ENCODE assay signal across 8 cellular contexts in the genomic region with DNA sequence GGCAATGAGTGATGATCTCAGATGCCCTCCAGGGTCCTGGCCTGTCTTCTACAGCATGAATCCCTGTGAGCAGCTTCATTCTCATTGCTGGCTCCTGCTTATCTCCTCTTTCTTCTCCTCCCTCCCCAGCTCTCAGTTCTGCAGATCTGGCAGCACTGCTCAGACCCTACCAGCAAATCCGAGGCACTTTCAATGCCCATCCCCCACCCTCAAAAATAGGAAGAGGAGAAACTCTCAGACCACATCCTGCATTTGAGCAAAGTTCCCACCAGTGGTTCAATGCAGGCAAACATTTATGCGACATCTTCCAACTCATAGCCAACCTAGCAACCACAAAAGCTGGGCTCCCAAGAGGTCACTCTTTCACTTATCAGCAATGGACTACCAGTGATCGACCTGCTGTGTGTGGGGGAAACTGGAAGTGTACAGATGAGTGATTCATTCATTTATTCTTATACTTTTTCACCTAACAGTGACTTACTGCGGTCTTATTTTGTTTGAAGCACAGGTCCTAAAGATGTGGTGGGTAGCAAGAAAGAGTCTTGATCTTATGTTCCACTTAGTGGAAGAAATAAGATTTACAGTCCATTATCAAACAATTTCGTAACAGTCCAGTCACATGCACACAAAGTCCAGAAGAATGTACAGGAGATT. TPM values are rescaled to one million over a fixed set of nuclear protein-coding genes. Genes with fewer than 3 reads are reported as not detected.
DNase-seq lines count a peak whose midpoint lies in the region; ATAC-seq, FAIRE-seq and TF ChIP-seq lines count a peak whose summit lies in the region.

No MANE protein-coding gene starts in this region.

- BruUV-seq in HepG2 (replicated peaks; lab: Mats Ljungman, UMichigan) = no TSS peak

- TF ChIP-seq CTCF in DND-41 (IDR thresholded peaks at IDR 0.05; ENCODE audit: borderline replicate concordance, extremely low read depth, low read length, poor library complexity, severe bottlenecking) (peak; percentile 44), HepG2 (CRISPR knock-in tag; IDR thresholded peaks at IDR 0.05) (no peak), ascending aorta (IDR thresholded peaks at IDR 0.05) (no peak)

- 1% methylated on average over 5 of the region's 5 CpGs for WGBS in HepG2 (ENCODE audit: low lambda C conversion rate)

- no peak for TF ChIP-seq RAD21 in HepG2 (CRISPR knock-in tag; IDR thresholded peaks at IDR 0.05)

- peaks cover 2% of the 10 kb centered on the region for H3K36me3 Mint-ChIP-seq in T-helper 2 cell treated with Interferon-gamma antibody and Interleukin-4, amounts not matched to agents 5 μg/mL and 100 μg/mL, for 36 hours (ENCODE audit: low read depth)

- H3K27me3 Mint-ChIP-seq in T-helper 2 cell treated with Interferon-gamma antibody and Interleukin-4, amounts not matched to agents 5 μg/mL and 100 μg/mL, for 36 hours (ENCODE audit: low read depth) = no peaks in the 10 kb centered on the region

- no peak overlapping the region for H2AFZ ChIP-seq in DND-41 (ENCODE audit: low read depth, low read length)
- no peak overlapping the region for H2AFZ ChIP-seq in HepG2 (ENCODE audit: low read length)

- H3K36me3 ChIP-seq in DND-41 (ENCODE audit: insufficient read depth, low read length) (no peaks in the 10 kb centered on the region), HepG2 (replicated peaks in 1 of 2; ENCODE audit: control insufficient read depth in 1 of 2, insufficient read depth in 2 of 2, low read length in 2 of 2) (no peaks in the 10 kb centered on the region), ascending aorta (no peaks in the 10 kb centered on the region)

- H3K27ac ChIP-seq in DND-41 (ENCODE audit: low read length) (peak overlapping the region; percentile 97), HepG2 (ENCODE audit: extremely low read length, insufficient read depth, low read length) (no peak overlapping the region), ascending aorta (no peak overlapping the region)

- H4K20me1 ChIP-seq in DND-41 (ENCODE audit: insufficient read depth, low read length) = no peaks in the 10 kb centered on the region
- H4K20me1 ChIP-seq in HepG2 (ENCODE audit: insufficient read depth, low read length) = no peaks in the 10 kb centered on the region

- CTCF ChIA-PET in HepG2 (lab: Yijun Ruan, JAX; ENCODE audit: low intra/inter-chr PET ratio, low total read pairs) = interaction anchor here (1.6 to 5.1 kb wide), 3 partner anchors 48 to 178 kb away, joined by 4 to 77 read pairs (median 17); no protein-coding TSS in a partner anchor

- H3K27ac Mint-ChIP-seq in T-helper 2 cell treated with Interferon-gamma antibody and Interleukin-4, amounts not matched to agents 5 μg/mL and 100 μg/mL, for 36 hours = peak overlapping the region; percentile 92

- peak overlapping the region; percentile 77 for H3K4me3 Mint-ChIP-seq in T-helper 2 cell treated with Interferon-gamma antibody and Interleukin-4, amounts not matched to agents 5 μg/mL and 100 μg/mL, for 36 hours

- H3K4me1 ChIP-seq in DND-41 (ENCODE audit: insufficient read depth, low read length) (peaks cover 99% of the 10 kb centered on the region), HepG2 (ENCODE audit: insufficient read depth, low read length) (peaks cover 45% of the 10 kb centered on the region), ascending aorta (peaks cover 0 to 4% of the 10 kb centered on the region in 2 donors)

- H3K79me2 ChIP-seq in DND-41 (ENCODE audit: insufficient read depth, low read length) (peaks cover 56% of the 10 kb centered on the region), HepG2 (ENCODE audit: insufficient read depth, low read length) (no peaks in the 10 kb centered on the region)

- POLR2A ChIA-PET in HepG2 (lab: Yijun Ruan, JAX) = interaction anchor here (1.5 kb wide), 1 partner anchor 196 kb away, joined by 4 read pairs; no protein-coding TSS in a partner anchor

- peaks cover 86% of the 10 kb centered on the region for H3K4me1 Mint-ChIP-seq in T-helper 2 cell treated with Interferon-gamma antibody and Interleukin-4, amounts not matched to agents 5 μg/mL and 100 μg/mL, for 36 hours (ENCODE audit: low read depth)

- no peaks in the 10 kb centered on the region for H3K27me3 ChIP-seq in DND-41 (ENCODE audit: insufficient read depth, low read length, poor library complexity)
- H3K27me3 ChIP-seq in HepG2 (ENCODE audit: control insufficient read depth in 1 of 2, insufficient read depth in 2 of 2, low read length in 2 of 2) = no peaks in the 10 kb centered on the region; a peak in 1 of 5 replicates
- H3K27me3 ChIP-seq in ascending aorta = no peaks in the 10 kb centered on the region

- H3K4me2 ChIP-seq in DND-41 (ENCODE audit: insufficient read depth, low read length) (peak overlapping the region; percentile 61), HepG2 (ENCODE audit: low read depth, low read length) (peak overlapping the region; percentile 71)

- ATAC-seq in DND-41 (ENCODE audit: insufficient read depth, low read depth) = peak; percentile 75
- ATAC-seq in HG03139 (IDR thresholded peaks at IDR 0.05; ENCODE audit: unreplicated experiment) = peak; percentile 61
- peak; percentile 66 for ATAC-seq in HepG2

- TF ChIP-seq EP300 in HepG2 (IDR thresholded peaks at IDR 0.05; ENCODE audit: low read depth in 2 of 2, low read length in 2 of 2) = no peak
- no peak for TF ChIP-seq EP300 in HepG2 (CRISPR knock-in tag; IDR thresholded peaks at IDR 0.05; ENCODE audit: borderline replicate concordance)

- no peaks in the 10 kb centered on the region for H3K9me3 ChIP-seq in DND-41 (ENCODE audit: insufficient read depth, low read length, severe bottlenecking)
- no peaks in the 10 kb centered on the region for H3K9me3 ChIP-seq in HepG2 (ENCODE audit: low read length)
- no peaks in the 10 kb centered on the region for H3K9me3 ChIP-seq in ascending aorta

- TF ChIP-seq POLR2A in GM19193 (IDR thresholded peaks at IDR 0.05; ENCODE audit: extremely low read depth, insufficient read depth, insufficient read length) (peak; percentile 46), HepG2 (IDR thresholded peaks at IDR 0.05; ENCODE audit: insufficient read depth in 1 of 2, low read depth in 2 of 2, low read length in 2 of 2) (no peak), H54 (IDR thresholded peaks at IDR 0.05; ENCODE audit: low read depth, low read length) (no peak)

- intact Hi-C loops in HepG2 (cut with micrococcal nuclease; ENCODE audit: unreplicated experiment) (loop anchor here (2.0 to 5.0 kb wide), 3 partner anchors 126 to 189 kb away; no protein-coding TSS in a partner anchor), ascending aorta (cut with DNase I) (loop anchor here (10.0 kb wide), 1 partner anchor 553 kb away; no protein-coding TSS in a partner anchor)

- in situ Hi-C loops in HepG2 (cut with HindIII; ENCODE audit: extremely low pct_ligation_motif_present, low pct_unique_long_range_greater_than_20kb) = loop anchor here (5.0 kb wide), 2 partner anchors 111 to 181 kb away; no protein-coding TSS in a partner anchor

- peaks cover 4% of the 10 kb centered on the region for H3K9me3 Mint-ChIP-seq in T-helper 2 cell treated with Interferon-gamma antibody and Interleukin-4, amounts not matched to agents 5 μg/mL and 100 μg/mL, for 36 hours

- FAIRE-seq in HepG2 (lab: Jason Lieb, UNC) (no peak), H54 (lab: Jason Lieb, UNC) (no peak)

- H3K9ac ChIP-seq in DND-41 (ENCODE audit: low read depth, low read length) (peak overlapping the region; percentile 67), HepG2 (ENCODE audit: insufficient read depth, low read depth, low read length) (no peak overlapping the region)

- peak overlapping the region in 1 of 2 experiments; percentile 47; a peak in 2 of 4 replicates for H3K4me3 ChIP-seq in DND-41 (ENCODE audit: low read depth in 1 of 2, low read length in 2 of 2)
- no peak overlapping the region; a peak in 1 of 6 replicates for H3K4me3 ChIP-seq in HepG2 (replicated peaks in 1 of 3; ENCODE audit: insufficient read depth in 1 of 3, low read depth in 2 of 3, low read length in 3 of 3)
- H3K4me3 ChIP-seq in ascending aorta = no peak overlapping the region

- peak; percentile 95 for DNase-seq in DND-41
- peak; percentile 80 for DNase-seq in T-helper 2 cell treated with Interferon-gamma antibody and Interleukin-4, amounts not matched to agents 5 μg/mL and 100 μg/mL, for 36 hours (ENCODE audit: low spot score)
- no peak for DNase-seq in HepG2 (ENCODE audit: low spot score)
- DNase-seq in ascending aorta (ENCODE audit: low spot score in 2 of 2) = no peak
- no peak for DNase-seq in 8988T
- DNase-seq in H54 (ENCODE audit: insufficient read length, low spot score) = no peak

RNA-seq across cellular contexts. Expression of gene CHI3L2, which starts 5.8 kb away (rescaled TPM):
- total RNA-seq in HepG2 (2016; rRNA removed; fragmentation: Illumina TruSeq; extraction: Trizol) (1.7 and 1.9 TPM in 2 replicates), ascending aorta (10.1 TPM)
- total RNA-seq in HepG2 (2016; cell fraction: cytosol; rRNA removed; fragmentation: Illumina TruSeq; extraction: Trizol; ENCODE audit: low read depth) = 1.5 and 2.1 TPM in 2 replicates
- total RNA-seq in HepG2 (2016; cell fraction: insoluble cytoplasmic fraction; rRNA removed; fragmentation: Illumina TruSeq; extraction: Trizol) = 1.5 and 1.6 TPM in 2 replicates
- total RNA-seq in HepG2 (2016; cell fraction: membrane; rRNA removed; fragmentation: Illumina TruSeq; extraction: Trizol) = 1.7 and 2.0 TPM in 2 replicates
- 0.90 and 1.4 TPM in 2 replicates for total RNA-seq in HepG2 (2016; cell fraction: nucleus; rRNA removed; fragmentation: Illumina TruSeq; extraction: Trizol)
- polyA plus RNA-seq in HepG2 (2011; rRNA removed) = 0.46 and 0.65 TPM in 2 replicates
- 0.44 and 0.51 TPM in 2 replicates for polyA plus RNA-seq in HepG2 (2011; cell fraction: cytosol; rRNA removed)
- 0.13 and 0.55 TPM in 2 replicates for polyA plus RNA-seq in HepG2 (2011; cell fraction: nucleus; rRNA removed)
- 0.35 and 0.46 TPM in 2 replicates for polyA plus RNA-seq in HepG2 (2012)
- polyA plus RNA-seq in HepG2 (2016; cell fraction: cytosol; fragmentation: Illumina TruSeq; extraction: Trizol; ENCODE audit: low read depth) = 0.80 and 1.0 TPM in 2 replicates
- polyA plus RNA-seq in HepG2 (2016; cell fraction: insoluble cytoplasmic fraction; fragmentation: Illumina TruSeq; extraction: Trizol; ENCODE audit: low read depth) = 1.2 and 1.8 TPM in 2 replicates
- polyA plus RNA-seq in HepG2 (2016; cell fraction: membrane; fragmentation: Illumina TruSeq; extraction: Trizol; ENCODE audit: low read depth) = 1.1 and 1.5 TPM in 2 replicates
- polyA plus RNA-seq in HepG2 (2016; cell fraction: nucleus; fragmentation: Illumina TruSeq; extraction: Trizol; ENCODE audit: insufficient read depth, low read depth) = 2.6 and 3.9 TPM in 2 replicates
- not detected in 2 replicates for polyA minus RNA-seq in HepG2 (2011; rRNA and poly(A)+ RNA removed; ENCODE audit: low replicate concordance)
- not detected in 2 replicates for polyA minus RNA-seq in HepG2 (2011; cell fraction: cytosol; rRNA and poly(A)+ RNA removed)
- 1.2 and 1.3 TPM in 2 replicates for polyA minus RNA-seq in HepG2 (2011; cell fraction: nucleus; rRNA and poly(A)+ RNA removed)

RNA-seq across cellular contexts. Expression of gene DENND2D, which starts 21.3 kb away (rescaled TPM):
- 0.04 TPM in 1 of 2 replicates, not detected in the other for total RNA-seq in HepG2 (2016; rRNA removed; fragmentation: Illumina TruSeq; extraction: Trizol)
- total RNA-seq in HepG2 (2016; cell fraction: cytosol; rRNA removed; fragmentation: Illumina TruSeq; extraction: Trizol; ENCODE audit: low read depth) = not detected in 2 replicates
- not detected in 2 replicates for total RNA-seq in HepG2 (2016; cell fraction: insoluble cytoplasmic fraction; rRNA removed; fragmentation: Illumina TruSeq; extraction: Trizol)
- total RNA-seq in HepG2 (2016; cell fraction: membrane; rRNA removed; fragmentation: Illumina TruSeq; extraction: Trizol) = not detected in 2 replicates
- not detected in 2 replicates for total RNA-seq in HepG2 (2016; cell fraction: nucleus; rRNA removed; fragmentation: Illumina TruSeq; extraction: Trizol)
- polyA plus RNA-seq in HepG2 (2011; rRNA removed) = not detected in 2 replicates
- 0.01 TPM in 1 of 2 replicates, not detected in the other for polyA plus RNA-seq in HepG2 (2011; cell fraction: cytosol; rRNA removed)
- polyA plus RNA-seq in HepG2 (2011; cell fraction: nucleus; rRNA removed) = 0.36 TPM in 1 of 2 replicates, not detected in the other
- 0.07 TPM in 1 of 2 replicates, not detected in the other for polyA plus RNA-seq in HepG2 (2012)
- polyA plus RNA-seq in HepG2 (2016; cell fraction: cytosol; fragmentation: Illumina TruSeq; extraction: Trizol; ENCODE audit: low read depth) = not detected in 2 replicates
- polyA plus RNA-seq in HepG2 (2016; cell fraction: insoluble cytoplasmic fraction; fragmentation: Illumina TruSeq; extraction: Trizol; ENCODE audit: low read depth) = not detected in 2 replicates
- not detected in 2 replicates for polyA plus RNA-seq in HepG2 (2016; cell fraction: membrane; fragmentation: Illumina TruSeq; extraction: Trizol; ENCODE audit: low read depth)
- polyA plus RNA-seq in HepG2 (2016; cell fraction: nucleus; fragmentation: Illumina TruSeq; extraction: Trizol; ENCODE audit: insufficient read depth, low read depth) = not detected in 2 replicates
- polyA minus RNA-seq in HepG2 (2011; rRNA and poly(A)+ RNA removed; ENCODE audit: low replicate concordance) = 12.7 TPM in 1 of 2 replicates, not detected in the other
- polyA minus RNA-seq in HepG2 (2011; cell fraction: cytosol; rRNA and poly(A)+ RNA removed) = not detected in 2 replicates
- 0.50 TPM in 1 of 2 replicates, not detected in the other for polyA minus RNA-seq in HepG2 (2011; cell fraction: nucleus; rRNA and poly(A)+ RNA removed)
- 4.4 TPM for total RNA-seq in ascending aorta

Comparison
In these comparisons a context has a peak if more than half of its experiments do, and no peak if none do; other contexts are left out.
1. DNase-seq: peak in DND-41 (single experiment) and T-helper 2 cell treated with Interferon-gamma antibody and Interleukin-4, amounts not matched to agents 5 μg/mL and 100 μg/mL, for 36 hours (single experiment); none in HepG2 (single experiment), ascending aorta (0 of 2), 8988T (single experiment) and H54 (single experiment).
2. Peak in every context shown above with its lines, with median percentiles within 50 percentile points of each other: ATAC-seq.